In the genomic region with DNA sequence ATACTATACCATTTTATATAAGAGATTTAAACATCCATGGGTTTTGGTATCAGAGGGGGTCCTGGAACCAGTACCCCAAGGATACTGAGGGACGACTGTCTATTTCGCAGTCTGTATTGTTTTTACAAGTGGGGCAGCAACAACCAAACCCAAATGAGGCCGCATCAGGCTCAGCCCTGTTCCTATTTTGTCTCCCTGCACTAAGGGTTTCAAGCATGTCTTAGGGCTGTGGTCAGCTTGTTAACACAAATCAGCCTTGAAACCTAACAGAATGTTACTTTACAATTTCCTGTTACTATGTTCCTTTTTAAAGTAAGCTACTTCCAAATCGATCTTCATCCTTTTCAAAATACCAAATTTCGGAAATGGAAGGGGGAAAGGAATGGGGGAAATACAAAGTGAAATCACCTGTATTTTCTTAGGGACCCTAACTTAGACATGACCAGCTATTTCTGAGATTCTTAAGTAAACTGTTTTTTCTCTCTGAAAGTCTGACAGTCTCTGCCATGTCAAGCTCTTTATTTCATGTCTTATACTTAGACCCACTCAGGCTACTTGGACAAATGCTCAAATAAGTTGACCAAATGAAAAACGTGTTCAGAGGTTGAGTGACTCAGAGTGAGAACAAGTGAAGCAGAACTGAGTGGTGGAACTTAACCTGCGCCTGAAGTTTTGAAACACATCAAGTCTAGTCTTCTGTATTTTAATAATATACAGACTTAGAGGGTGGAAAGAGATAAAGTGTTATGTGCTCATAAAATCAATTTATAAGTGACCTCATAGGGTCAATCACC, we compare ENCODE assay signal across 1 cellular context.
TF ChIP-seq lines count a peak whose summit lies in the region.

No MANE protein-coding gene starts in this region.

TF ChIP-seq in GM23338, 12 proteins besides CTCF, POLR2A, EP300 and RAD21 (continued from another document):
- TF ChIP-seq, protein P1, sequence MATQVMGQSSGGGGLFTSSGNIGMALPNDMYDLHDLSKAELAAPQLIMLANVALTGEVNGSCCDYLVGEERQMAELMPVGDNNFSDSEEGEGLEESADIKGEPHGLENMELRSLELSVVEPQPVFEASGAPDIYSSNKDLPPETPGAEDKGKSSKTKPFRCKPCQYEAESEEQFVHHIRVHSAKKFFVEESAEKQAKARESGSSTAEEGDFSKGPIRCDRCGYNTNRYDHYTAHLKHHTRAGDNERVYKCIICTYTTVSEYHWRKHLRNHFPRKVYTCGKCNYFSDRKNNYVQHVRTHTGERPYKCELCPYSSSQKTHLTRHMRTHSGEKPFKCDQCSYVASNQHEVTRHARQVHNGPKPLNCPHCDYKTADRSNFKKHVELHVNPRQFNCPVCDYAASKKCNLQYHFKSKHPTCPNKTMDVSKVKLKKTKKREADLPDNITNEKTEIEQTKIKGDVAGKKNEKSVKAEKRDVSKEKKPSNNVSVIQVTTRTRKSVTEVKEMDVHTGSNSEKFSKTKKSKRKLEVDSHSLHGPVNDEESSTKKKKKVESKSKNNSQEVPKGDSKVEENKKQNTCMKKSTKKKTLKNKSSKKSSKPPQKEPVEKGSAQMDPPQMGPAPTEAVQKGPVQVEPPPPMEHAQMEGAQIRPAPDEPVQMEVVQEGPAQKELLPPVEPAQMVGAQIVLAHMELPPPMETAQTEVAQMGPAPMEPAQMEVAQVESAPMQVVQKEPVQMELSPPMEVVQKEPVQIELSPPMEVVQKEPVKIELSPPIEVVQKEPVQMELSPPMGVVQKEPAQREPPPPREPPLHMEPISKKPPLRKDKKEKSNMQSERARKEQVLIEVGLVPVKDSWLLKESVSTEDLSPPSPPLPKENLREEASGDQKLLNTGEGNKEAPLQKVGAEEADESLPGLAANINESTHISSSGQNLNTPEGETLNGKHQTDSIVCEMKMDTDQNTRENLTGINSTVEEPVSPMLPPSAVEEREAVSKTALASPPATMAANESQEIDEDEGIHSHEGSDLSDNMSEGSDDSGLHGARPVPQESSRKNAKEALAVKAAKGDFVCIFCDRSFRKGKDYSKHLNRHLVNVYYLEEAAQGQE (IDR thresholded peaks at IDR 0.05; ENCODE audit: unreplicated experiment): no peak
TF ChIP-seq in GM23338: peak in this region for 0.
